ENCODE assay signal across 2 cellular contexts in the genomic region with DNA sequence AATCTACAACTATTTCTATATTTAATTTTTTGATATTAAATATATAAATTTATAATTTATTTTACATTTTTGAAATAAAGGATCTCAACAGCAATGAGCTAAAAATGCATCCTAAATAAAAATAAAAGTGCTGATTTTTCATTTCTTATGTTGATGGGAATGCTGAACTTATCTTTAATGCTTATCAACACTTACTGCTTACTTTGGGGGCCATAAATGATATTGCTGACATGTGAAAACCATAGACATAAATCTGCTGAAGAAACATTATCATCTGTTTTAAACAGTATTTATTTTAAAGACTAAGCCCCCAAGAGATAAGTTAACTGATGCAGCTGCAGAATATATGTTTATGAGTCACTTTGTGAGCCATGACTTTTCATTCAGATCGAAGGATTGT.
TF ChIP-seq lines count a peak whose summit lies in the region.

No MANE protein-coding gene starts in this region.

TF ChIP-seq in HepG2, 621 proteins besides CTCF, POLR2A, EP300 and RAD21:
- TF ChIP-seq, protein P1, sequence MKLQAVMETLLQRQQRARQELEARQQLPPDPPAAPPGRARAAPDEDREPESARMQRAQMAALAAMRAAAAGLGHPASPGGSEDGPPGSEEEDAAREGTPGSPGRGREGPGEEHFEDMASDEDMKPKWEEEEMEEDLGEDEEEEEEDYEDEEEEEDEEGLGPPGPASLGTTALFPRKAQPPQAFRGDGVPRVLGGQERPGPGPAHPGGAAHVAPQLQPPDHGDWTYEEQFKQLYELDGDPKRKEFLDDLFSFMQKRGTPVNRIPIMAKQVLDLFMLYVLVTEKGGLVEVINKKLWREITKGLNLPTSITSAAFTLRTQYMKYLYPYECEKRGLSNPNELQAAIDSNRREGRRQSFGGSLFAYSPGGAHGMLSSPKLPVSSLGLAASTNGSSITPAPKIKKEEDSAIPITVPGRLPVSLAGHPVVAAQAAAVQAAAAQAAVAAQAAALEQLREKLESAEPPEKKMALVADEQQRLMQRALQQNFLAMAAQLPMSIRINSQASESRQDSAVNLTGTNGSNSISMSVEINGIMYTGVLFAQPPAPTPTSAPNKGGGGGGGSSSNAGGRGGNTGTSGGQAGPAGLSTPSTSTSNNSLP (IDR thresholded peaks at IDR 0.05; ENCODE audit: low read depth, low read length) = no peak
- TF ChIP-seq MAFF (IDR thresholded peaks at IDR 0.05; ENCODE audit: low read depth, low read length) = peak; percentile 66
- TF ChIP-seq MAFK (conservative IDR thresholded peaks at IDR 0.05 in 1 of 2, IDR thresholded peaks at IDR 0.05 in 1 of 2; ENCODE audit: low read length in 2 of 2) = peak; percentile 50 to 76; a peak in 3 of 4 replicates

TF ChIP-seq in GM12878, 131 proteins besides CTCF, POLR2A, EP300 and RAD21 (continued from another document):
- TF ChIP-seq ZNF24 (IDR thresholded peaks at IDR 0.05) = no peak
- no peak for TF ChIP-seq SP1 (IDR thresholded peaks at IDR 0.05; ENCODE audit: low read depth, low read length)
- no peak for TF ChIP-seq ESRRA (IDR thresholded peaks at IDR 0.05; ENCODE audit: low read length)
- TF ChIP-seq, protein P2, sequence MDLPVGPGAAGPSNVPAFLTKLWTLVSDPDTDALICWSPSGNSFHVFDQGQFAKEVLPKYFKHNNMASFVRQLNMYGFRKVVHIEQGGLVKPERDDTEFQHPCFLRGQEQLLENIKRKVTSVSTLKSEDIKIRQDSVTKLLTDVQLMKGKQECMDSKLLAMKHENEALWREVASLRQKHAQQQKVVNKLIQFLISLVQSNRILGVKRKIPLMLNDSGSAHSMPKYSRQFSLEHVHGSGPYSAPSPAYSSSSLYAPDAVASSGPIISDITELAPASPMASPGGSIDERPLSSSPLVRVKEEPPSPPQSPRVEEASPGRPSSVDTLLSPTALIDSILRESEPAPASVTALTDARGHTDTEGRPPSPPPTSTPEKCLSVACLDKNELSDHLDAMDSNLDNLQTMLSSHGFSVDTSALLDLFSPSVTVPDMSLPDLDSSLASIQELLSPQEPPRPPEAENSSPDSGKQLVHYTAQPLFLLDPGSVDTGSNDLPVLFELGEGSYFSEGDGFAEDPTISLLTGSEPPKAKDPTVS (IDR thresholded peaks at IDR 0.05; ENCODE audit: low read depth, low read length) = no peak
- no peak for TF ChIP-seq CBX5 (IDR thresholded peaks at IDR 0.05; ENCODE audit: low read depth)
- TF ChIP-seq NFXL1 (IDR thresholded peaks at IDR 0.05; ENCODE audit: borderline replicate concordance) = no peak
- no peak for TF ChIP-seq KDM1A (IDR thresholded peaks at IDR 0.05; ENCODE audit: borderline replicate concordance)
- TF ChIP-seq NFIC (IDR thresholded peaks at IDR 0.05; ENCODE audit: low read depth, low read length) = no peak
- no peak for TF ChIP-seq SMAD1 (IDR thresholded peaks at IDR 0.05; ENCODE audit: low read depth, partially characterized antibody)
- TF ChIP-seq IKZF2 (IDR thresholded peaks at IDR 0.05) = no peak
- no peak for TF ChIP-seq NR2C1 (IDR thresholded peaks at IDR 0.05)
- no peak for TF ChIP-seq CHD4 (IDR thresholded peaks at IDR 0.05)
